Comparison of ENCODE assay signal across 1 cellular context in the genomic region with DNA sequence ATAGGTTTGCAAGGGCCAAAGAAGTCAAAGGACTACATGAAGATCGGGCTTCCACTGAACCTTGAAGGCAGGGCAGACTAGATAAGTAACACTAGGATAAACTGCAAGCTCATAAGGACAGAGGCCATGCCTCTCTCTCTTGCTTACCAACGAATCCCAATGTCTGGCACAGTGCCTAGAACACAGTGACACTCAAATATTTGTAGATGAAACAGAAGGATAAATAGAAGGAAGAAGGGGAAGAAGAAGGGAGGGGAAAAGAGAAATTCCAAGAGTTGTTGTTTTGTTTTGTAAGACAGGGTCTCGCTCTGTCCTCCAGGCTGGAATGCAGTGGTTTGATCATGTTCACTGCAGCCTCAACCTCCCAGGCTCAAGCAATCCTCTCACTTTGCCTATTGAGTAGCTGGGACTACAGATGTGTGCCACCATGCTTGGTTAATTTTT.
TF ChIP-seq lines count a peak whose summit lies in the region.

No MANE protein-coding gene starts in this region.

TF ChIP-seq in HepG2, 621 proteins besides CTCF, POLR2A, EP300 and RAD21 (continued from another document and continues in another):
- TF ChIP-seq, protein P1, sequence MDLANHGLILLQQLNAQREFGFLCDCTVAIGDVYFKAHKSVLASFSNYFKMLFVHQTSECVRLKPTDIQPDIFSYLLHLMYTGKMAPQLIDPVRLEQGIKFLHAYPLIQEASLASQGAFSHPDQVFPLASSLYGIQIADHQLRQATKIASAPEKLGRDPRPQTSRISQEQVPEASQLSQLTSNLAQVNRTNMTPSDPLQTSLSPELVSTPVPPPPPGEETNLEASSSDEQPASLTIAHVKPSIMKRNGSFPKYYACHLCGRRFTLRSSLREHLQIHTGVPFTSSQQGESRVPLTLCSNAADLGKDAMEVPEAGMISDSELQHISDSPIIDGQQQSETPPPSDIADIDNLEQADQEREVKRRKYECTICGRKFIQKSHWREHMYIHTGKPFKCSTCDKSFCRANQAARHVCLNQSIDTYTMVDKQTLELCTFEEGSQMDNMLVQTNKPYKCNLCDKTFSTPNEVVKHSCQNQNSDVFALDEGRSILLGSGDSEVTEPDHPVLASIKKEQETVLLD (CRISPR knock-in tag; IDR thresholded peaks at IDR 0.05; ENCODE audit: low read depth): no peak
- TF ChIP-seq ERF (CRISPR knock-in tag; IDR thresholded peaks at IDR 0.05) (no peak), CENPX (CRISPR knock-in tag; IDR thresholded peaks at IDR 0.05) (no peak), ELF1 (CRISPR knock-in tag; IDR thresholded peaks at IDR 0.05) (no peak), BCL6 (CRISPR knock-in tag; IDR thresholded peaks at IDR 0.05) (peak; percentile 76), RXRA (CRISPR knock-in tag; IDR thresholded peaks at IDR 0.05) (no peak), REL (CRISPR knock-in tag; conservative IDR thresholded peaks at IDR 0.05) (no peak), ZNF451 (CRISPR knock-in tag; IDR thresholded peaks at IDR 0.05) (no peak), AGO2 (optimal IDR thresholded peaks at IDR 0.05; ENCODE audit: low read depth, low read length) (no peak), NR2F6 (IDR thresholded peaks at IDR 0.05) (peak; percentile 82), NR2F6 (CRISPR knock-in tag; IDR thresholded peaks at IDR 0.05) (peak; percentile 73), ELF3 (CRISPR knock-in tag; IDR thresholded peaks at IDR 0.05) (no peak), SOX5 (CRISPR knock-in tag; IDR thresholded peaks at IDR 0.05; ENCODE audit: borderline replicate concordance) (peak; percentile 40; the same call in 1 of the 2 replicates), SALL2 (CRISPR knock-in tag; IDR thresholded peaks at IDR 0.05) (0 out of 2 replicates have a peak, but pooled peaks have one; percentile 26), SSRP1 (CRISPR knock-in tag; IDR thresholded peaks at IDR 0.05) (no peak), ZNF747 (CRISPR knock-in tag; IDR thresholded peaks at IDR 0.05; ENCODE audit: borderline replicate concordance) (no peak), SOX13 (IDR thresholded peaks at IDR 0.05) (no peak), SOX13 (CRISPR knock-in tag; conservative IDR thresholded peaks at IDR 0.05 in 1 of 2, IDR thresholded peaks at IDR 0.05 in 1 of 2) (peak in 1 of 2 experiments; percentile 81; a peak in 2 of 4 replicates), IRX3 (CRISPR knock-in tag; IDR thresholded peaks at IDR 0.05; ENCODE audit: borderline replicate concordance, low read depth) (no peak), THAP11 (CRISPR knock-in tag; IDR thresholded peaks at IDR 0.05) (0 out of 2 replicates have a peak, but pooled peaks have one; percentile 23), CHCHD3 (CRISPR knock-in tag; IDR thresholded peaks at IDR 0.05) (no peak), ZNF562 (CRISPR knock-in tag; IDR thresholded peaks at IDR 0.05; ENCODE audit: borderline replicate concordance) (no peak), NFRKB (IDR thresholded peaks at IDR 0.05) (no peak), ZNF33A (CRISPR knock-in tag; IDR thresholded peaks at IDR 0.05; ENCODE audit: borderline replicate concordance) (no peak), GTF3A (CRISPR knock-in tag; conservative IDR thresholded peaks at IDR 0.05) (no peak), IKZF4 (CRISPR knock-in tag; IDR thresholded peaks at IDR 0.05; ENCODE audit: borderline replicate concordance, low read depth, not compliant biosample characterization) (no peak), CREM (IDR thresholded peaks at IDR 0.05) (peak; percentile 39; the same call in 1 of the 2 replicates), CREM (CRISPR knock-in tag; IDR thresholded peaks at IDR 0.05) (no peak), SOX6 (IDR thresholded peaks at IDR 0.05) (no peak), SOX6 (CRISPR knock-in tag; IDR thresholded peaks at IDR 0.05) (peak; percentile 77), NR3C1 (CRISPR knock-in tag; IDR thresholded peaks at IDR 0.05) (no peak), RFXAP (CRISPR knock-in tag; IDR thresholded peaks at IDR 0.05; ENCODE audit: borderline replicate concordance) (0 out of 2 replicates have a peak, but pooled peaks have one; percentile 31), KDM1A (CRISPR knock-in tag; IDR thresholded peaks at IDR 0.05) (no peak), ZNF570 (CRISPR knock-in tag; IDR thresholded peaks at IDR 0.05; ENCODE audit: borderline replicate concordance) (no peak), ZNF674 (CRISPR knock-in tag; IDR thresholded peaks at IDR 0.05; ENCODE audit: low read depth) (no peak), CREB1 (IDR thresholded peaks at IDR 0.05) (no peak), CREB1 (CRISPR knock-in tag; IDR thresholded peaks at IDR 0.05) (no peak)
- TF ChIP-seq, protein P2, sequence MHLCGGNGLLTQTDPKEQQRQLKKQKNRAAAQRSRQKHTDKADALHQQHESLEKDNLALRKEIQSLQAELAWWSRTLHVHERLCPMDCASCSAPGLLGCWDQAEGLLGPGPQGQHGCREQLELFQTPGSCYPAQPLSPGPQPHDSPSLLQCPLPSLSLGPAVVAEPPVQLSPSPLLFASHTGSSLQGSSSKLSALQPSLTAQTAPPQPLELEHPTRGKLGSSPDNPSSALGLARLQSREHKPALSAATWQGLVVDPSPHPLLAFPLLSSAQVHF (CRISPR knock-in tag; IDR thresholded peaks at IDR 0.05): no peak
- TF ChIP-seq, protein P3, sequence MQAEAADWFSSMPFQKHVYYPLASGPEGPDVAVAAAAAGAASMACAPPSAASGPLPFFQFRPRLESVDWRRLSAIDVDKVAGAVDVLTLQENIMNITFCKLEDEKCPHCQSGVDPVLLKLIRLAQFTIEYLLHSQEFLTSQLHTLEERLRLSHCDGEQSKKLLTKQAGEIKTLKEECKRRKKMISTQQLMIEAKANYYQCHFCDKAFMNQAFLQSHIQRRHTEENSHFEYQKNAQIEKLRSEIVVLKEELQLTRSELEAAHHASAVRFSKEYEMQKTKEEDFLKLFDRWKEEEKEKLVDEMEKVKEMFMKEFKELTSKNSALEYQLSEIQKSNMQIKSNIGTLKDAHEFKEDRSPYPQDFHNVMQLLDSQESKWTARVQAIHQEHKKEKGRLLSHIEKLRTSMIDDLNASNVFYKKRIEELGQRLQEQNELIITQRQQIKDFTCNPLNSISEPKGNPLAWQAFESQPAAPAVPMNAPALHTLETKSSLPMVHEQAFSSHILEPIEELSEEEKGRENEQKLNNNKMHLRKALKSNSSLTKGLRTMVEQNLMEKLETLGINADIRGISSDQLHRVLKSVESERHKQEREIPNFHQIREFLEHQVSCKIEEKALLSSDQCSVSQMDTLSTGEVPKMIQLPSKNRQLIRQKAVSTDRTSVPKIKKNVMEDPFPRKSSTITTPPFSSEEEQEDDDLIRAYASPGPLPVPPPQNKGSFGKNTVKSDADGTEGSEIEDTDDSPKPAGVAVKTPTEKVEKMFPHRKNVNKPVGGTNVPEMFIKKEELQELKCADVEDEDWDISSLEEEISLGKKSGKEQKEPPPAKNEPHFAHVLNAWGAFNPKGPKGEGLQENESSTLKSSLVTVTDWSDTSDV (CRISPR knock-in tag; IDR thresholded peaks at IDR 0.05): no peak
- TF ChIP-seq, protein P4, sequence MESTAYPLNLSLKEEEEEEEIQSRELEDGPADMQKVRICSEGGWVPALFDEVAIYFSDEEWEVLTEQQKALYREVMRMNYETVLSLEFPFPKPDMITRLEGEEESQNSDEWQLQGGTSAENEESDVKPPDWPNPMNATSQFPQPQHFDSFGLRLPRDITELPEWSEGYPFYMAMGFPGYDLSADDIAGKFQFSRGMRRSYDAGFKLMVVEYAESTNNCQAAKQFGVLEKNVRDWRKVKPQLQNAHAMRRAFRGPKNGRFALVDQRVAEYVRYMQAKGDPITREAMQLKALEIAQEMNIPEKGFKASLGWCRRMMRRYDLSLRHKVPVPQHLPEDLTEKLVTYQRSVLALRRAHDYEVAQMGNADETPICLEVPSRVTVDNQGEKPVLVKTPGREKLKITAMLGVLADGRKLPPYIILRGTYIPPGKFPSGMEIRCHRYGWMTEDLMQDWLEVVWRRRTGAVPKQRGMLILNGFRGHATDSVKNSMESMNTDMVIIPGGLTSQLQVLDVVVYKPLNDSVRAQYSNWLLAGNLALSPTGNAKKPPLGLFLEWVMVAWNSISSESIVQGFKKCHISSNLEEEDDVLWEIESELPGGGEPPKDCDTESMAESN (CRISPR knock-in tag; conservative IDR thresholded peaks at IDR 0.05): no peak
- TF ChIP-seq, protein P5, sequence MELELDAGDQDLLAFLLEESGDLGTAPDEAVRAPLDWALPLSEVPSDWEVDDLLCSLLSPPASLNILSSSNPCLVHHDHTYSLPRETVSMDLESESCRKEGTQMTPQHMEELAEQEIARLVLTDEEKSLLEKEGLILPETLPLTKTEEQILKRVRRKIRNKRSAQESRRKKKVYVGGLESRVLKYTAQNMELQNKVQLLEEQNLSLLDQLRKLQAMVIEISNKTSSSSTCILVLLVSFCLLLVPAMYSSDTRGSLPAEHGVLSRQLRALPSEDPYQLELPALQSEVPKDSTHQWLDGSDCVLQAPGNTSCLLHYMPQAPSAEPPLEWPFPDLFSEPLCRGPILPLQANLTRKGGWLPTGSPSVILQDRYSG (CRISPR knock-in tag; IDR thresholded peaks at IDR 0.05): no peak
- TF ChIP-seq, protein P6, sequence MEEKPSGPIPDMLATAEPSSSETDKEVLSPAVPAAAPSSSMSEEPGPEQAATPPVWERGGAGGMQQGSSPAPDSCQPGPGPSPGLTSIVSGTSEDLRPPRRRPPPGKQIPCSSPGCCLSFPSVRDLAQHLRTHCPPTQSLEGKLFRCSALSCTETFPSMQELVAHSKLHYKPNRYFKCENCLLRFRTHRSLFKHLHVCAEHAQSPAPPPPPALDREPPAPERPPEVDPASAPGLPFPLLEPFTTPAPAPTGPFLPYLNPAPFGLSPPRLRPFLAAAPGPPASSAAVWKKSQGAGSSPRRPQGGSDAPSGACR (CRISPR knock-in tag; IDR thresholded peaks at IDR 0.05): no peak
- TF ChIP-seq, protein P7, sequence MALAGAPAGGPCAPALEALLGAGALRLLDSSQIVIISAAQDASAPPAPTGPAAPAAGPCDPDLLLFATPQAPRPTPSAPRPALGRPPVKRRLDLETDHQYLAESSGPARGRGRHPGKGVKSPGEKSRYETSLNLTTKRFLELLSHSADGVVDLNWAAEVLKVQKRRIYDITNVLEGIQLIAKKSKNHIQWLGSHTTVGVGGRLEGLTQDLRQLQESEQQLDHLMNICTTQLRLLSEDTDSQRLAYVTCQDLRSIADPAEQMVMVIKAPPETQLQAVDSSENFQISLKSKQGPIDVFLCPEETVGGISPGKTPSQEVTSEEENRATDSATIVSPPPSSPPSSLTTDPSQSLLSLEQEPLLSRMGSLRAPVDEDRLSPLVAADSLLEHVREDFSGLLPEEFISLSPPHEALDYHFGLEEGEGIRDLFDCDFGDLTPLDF (CRISPR knock-in tag; IDR thresholded peaks at IDR 0.05): no peak
- TF ChIP-seq, protein P8, sequence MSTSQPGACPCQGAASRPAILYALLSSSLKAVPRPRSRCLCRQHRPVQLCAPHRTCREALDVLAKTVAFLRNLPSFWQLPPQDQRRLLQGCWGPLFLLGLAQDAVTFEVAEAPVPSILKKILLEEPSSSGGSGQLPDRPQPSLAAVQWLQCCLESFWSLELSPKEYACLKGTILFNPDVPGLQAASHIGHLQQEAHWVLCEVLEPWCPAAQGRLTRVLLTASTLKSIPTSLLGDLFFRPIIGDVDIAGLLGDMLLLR (CRISPR knock-in tag; IDR thresholded peaks at IDR 0.05): no peak
- TF ChIP-seq, protein P9, sequence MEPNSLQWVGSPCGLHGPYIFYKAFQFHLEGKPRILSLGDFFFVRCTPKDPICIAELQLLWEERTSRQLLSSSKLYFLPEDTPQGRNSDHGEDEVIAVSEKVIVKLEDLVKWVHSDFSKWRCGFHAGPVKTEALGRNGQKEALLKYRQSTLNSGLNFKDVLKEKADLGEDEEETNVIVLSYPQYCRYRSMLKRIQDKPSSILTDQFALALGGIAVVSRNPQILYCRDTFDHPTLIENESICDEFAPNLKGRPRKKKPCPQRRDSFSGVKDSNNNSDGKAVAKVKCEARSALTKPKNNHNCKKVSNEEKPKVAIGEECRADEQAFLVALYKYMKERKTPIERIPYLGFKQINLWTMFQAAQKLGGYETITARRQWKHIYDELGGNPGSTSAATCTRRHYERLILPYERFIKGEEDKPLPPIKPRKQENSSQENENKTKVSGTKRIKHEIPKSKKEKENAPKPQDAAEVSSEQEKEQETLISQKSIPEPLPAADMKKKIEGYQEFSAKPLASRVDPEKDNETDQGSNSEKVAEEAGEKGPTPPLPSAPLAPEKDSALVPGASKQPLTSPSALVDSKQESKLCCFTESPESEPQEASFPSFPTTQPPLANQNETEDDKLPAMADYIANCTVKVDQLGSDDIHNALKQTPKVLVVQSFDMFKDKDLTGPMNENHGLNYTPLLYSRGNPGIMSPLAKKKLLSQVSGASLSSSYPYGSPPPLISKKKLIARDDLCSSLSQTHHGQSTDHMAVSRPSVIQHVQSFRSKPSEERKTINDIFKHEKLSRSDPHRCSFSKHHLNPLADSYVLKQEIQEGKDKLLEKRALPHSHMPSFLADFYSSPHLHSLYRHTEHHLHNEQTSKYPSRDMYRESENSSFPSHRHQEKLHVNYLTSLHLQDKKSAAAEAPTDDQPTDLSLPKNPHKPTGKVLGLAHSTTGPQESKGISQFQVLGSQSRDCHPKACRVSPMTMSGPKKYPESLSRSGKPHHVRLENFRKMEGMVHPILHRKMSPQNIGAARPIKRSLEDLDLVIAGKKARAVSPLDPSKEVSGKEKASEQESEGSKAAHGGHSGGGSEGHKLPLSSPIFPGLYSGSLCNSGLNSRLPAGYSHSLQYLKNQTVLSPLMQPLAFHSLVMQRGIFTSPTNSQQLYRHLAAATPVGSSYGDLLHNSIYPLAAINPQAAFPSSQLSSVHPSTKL (CRISPR knock-in tag; IDR thresholded peaks at IDR 0.05): peak; percentile 83
- TF ChIP-seq, protein P10, sequence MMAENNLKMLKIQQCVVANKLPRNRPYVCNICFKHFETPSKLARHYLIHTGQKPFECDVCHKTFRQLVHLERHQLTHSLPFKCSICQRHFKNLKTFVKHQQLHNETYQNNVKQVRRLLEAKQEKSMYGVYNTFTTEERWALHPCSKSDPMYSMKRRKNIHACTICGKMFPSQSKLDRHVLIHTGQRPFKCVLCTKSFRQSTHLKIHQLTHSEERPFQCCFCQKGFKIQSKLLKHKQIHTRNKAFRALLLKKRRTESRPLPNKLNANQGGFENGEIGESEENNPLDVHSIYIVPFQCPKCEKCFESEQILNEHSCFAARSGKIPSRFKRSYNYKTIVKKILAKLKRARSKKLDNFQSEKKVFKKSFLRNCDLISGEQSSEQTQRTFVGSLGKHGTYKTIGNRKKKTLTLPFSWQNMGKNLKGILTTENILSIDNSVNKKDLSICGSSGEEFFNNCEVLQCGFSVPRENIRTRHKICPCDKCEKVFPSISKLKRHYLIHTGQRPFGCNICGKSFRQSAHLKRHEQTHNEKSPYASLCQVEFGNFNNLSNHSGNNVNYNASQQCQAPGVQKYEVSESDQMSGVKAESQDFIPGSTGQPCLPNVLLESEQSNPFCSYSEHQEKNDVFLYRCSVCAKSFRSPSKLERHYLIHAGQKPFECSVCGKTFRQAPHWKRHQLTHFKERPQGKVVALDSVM (CRISPR knock-in tag; IDR thresholded peaks at IDR 0.05): no peak
- TF ChIP-seq, protein P11, sequence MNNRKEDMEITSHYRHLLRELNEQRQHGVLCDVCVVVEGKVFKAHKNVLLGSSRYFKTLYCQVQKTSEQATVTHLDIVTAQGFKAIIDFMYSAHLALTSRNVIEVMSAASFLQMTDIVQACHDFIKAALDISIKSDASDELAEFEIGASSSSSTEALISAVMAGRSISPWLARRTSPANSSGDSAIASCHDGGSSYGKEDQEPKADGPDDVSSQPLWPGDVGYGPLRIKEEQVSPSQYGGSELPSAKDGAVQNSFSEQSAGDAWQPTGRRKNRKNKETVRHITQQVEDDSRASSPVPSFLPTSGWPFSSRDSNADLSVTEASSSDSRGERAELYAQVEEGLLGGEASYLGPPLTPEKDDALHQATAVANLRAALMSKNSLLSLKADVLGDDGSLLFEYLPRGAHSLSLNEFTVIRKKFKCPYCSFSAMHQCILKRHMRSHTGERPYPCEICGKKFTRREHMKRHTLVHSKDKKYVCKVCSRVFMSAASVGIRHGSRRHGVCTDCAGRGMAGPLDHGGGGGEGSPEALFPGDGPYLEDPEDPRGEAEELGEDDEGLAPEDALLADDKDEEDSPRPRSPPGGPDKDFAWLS (CRISPR knock-in tag; IDR thresholded peaks at IDR 0.05; ENCODE audit: borderline replicate concordance): no peak
